1 cellular context compared by ENCODE assay signal in genomic region chr16:50244140-50244503, GRCh38.
TF ChIP-seq lines count a peak whose summit lies in the region.

No MANE protein-coding gene starts in this region.

TF ChIP-seq in GM23338, 12 proteins besides CTCF, POLR2A, EP300 and RAD21 (continued from another document):
- no peak for TF ChIP-seq ZNF462 (CRISPR knock-in tag; IDR thresholded peaks at IDR 0.05)
- TF ChIP-seq STAT1 (IDR thresholded peaks at IDR 0.05; ENCODE audit: unreplicated experiment), result no peak
- no peak for TF ChIP-seq JUNB (IDR thresholded peaks at IDR 0.05; ENCODE audit: unreplicated experiment)
- TF ChIP-seq POLR2AphosphoS5 (IDR thresholded peaks at IDR 0.05; ENCODE audit: low read depth), result no peak
- TF ChIP-seq REST (IDR thresholded peaks at IDR 0.05; ENCODE audit: unreplicated experiment), result no peak
- TF ChIP-seq CREB1 (CRISPR knock-in tag; IDR thresholded peaks at IDR 0.05; ENCODE audit: low read depth), result no peak
- TF ChIP-seq EZH2phosphoT487 (IDR thresholded peaks at IDR 0.05; ENCODE audit: unreplicated experiment), result no peak
